10 cellular contexts compared by ENCODE assay signal in genomic region chr14:93490001-93490400, GRCh38. TPM values are rescaled to one million over a fixed set of nuclear protein-coding genes. Genes with fewer than 3 reads are reported as not detected.
"Had no signal": no experiment of that assay in that cellular context is flagged by ENCODE, and none has a peak within 500 bp of the region (broad histone marks: within the 10 kb centered on the region; RNA-seq: fewer than 3 reads in every experiment).

No MANE protein-coding gene starts in this region.

- H2AFZ ChIP-seq: GM23338 had no signal

- H3K4me1 Mint-ChIP-seq: GM23338 had no signal

- FAIRE-seq: H1, H54, HepG2, HTR-8/SVneo had no signal

- H3K4me2 ChIP-seq: GM23338 had no signal

- H3K4me3 ChIP-seq: GM23338 had no signal

- H3K4me3 Mint-ChIP-seq: GM23338, H9, IgD-negative memory B cell had no signal

- DNase-seq: H9, HCEC 1CT, KBM-7 had no signal

- H3K27ac Mint-ChIP-seq: GM23338, H9, IgD-negative memory B cell had no signal

- H3K9me3 Mint-ChIP-seq: GM23338, H9 had no signal

RNA-seq across cellular contexts. Expression of gene UNC79, which starts 59.3 kb away (rescaled TPM):
- total RNA-seq: HepG2, HT-29 had no signal
- polyA plus RNA-seq: IgD-negative memory B cell had no signal
